8 cellular contexts compared by ENCODE assay signal in the genomic region with DNA sequence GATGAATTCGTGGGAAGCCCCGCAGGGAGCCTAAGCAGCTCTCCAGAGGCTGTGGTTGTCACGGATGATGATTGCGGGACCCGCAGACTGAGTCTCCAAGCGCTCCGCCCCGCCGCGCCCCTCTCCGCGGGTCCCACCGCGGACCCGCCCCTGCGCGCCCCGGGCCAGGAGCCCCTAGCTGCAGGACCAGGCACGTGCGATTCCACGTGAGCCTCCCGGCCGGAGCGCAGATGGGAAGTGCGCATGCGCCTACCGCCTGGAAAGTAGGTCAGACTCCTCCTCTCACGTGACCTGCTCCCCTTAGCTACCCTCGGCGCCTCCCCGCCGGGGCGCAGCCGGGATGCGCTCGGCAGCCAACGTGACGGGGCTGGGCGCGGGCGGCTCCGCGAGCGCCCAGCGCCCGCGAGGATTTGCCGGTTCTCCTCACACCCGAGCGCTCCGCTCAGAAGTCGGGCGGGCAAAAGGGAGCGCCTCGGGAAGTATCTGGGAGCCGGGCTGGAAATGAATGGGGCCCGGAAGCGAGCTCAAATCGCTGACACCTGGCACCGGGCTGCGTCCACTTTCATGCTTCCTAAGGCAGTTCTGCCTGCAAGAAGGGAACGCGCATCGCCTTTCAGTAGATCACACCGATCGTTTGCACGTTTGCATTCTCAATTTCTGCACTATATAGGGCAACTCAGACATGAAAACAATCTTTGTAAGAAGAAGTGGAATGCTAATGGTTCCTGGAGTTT. TPM values are rescaled to one million over a fixed set of nuclear protein-coding genes. Genes with fewer than 3 reads are reported as not detected.
A peak's percentile ranks its signal among the peaks of the same experiment; 100 is the strongest.
DNase-seq lines count a peak whose midpoint lies in the region; ATAC-seq and TF ChIP-seq lines count a peak whose summit lies in the region.

No MANE protein-coding gene starts in this region.

- DNase-seq in AG10803 (ENCODE audit: low read depth), result peak; percentile 84
- peak; percentile 89 for DNase-seq in NCI-H345 treated with DMSO at 0.1 percent for 48 hours (lab: John Stamatoyannopoulos, UW; ENCODE audit: unreplicated experiment)
- peak; percentile 85 for DNase-seq in activated CD4-positive, alpha-beta T cell treated with anti-CD3 and anti-CD28 coated beads, Interleukin-2, amount 10 ng/mL, durations not matched to agents 7 days and 5 days
- peak; percentile 86 for DNase-seq in cortex of kidney (lab: John Stamatoyannopoulos, UW)
- DNase-seq in left kidney (ENCODE audit: low read depth, low spot score), result peak; percentile 98
- DNase-seq in stimulated activated CD4-positive, alpha-beta T cell treated with anti-CD3 and anti-CD28 coated beads, Interleukin-1b, Interleukin-23, amount 100 ng/mL, for 48 hours, result peak; percentile 89

- POLR2A ChIA-PET in activated CD4-positive, alpha-beta T cell treated with anti-CD3 and anti-CD28 coated beads, Interleukin-2, amount 10 ng/mL, durations not matched to agents 7 days and 5 days (lab: Charles Lee), result interaction anchor here (0.7 kb wide), 1 partner anchor 66 kb away, joined by 3 read pairs; no protein-coding TSS in a partner anchor

- peaks cover 23% of the 10 kb centered on the region for H3K27me3 Mint-ChIP-seq in activated CD4-positive, alpha-beta T cell treated with anti-CD3 and anti-CD28 coated beads, Interleukin-2, amount 10 ng/mL, durations not matched to agents 7 days and 5 days

- H3K9me3 Mint-ChIP-seq in activated CD4-positive, alpha-beta T cell treated with anti-CD3 and anti-CD28 coated beads, Interleukin-2, amount 10 ng/mL, durations not matched to agents 7 days and 5 days, result no peaks in the 10 kb centered on the region

- CTCF ChIA-PET in activated CD4-positive, alpha-beta T cell treated with anti-CD3 and anti-CD28 coated beads, Interleukin-2, amount 10 ng/mL, durations not matched to agents 7 days and 5 days (lab: Charles Lee), result interaction anchor here (0.6 to 1.6 kb wide), 5 partner anchors 8 to 1322 kb away, joined by 3 read pairs; no protein-coding TSS in a partner anchor

- ATAC-seq in GM19043 (IDR thresholded peaks at IDR 0.05; ENCODE audit: low read depth, unreplicated experiment), result peak; percentile 82
- peak; percentile 93 for ATAC-seq in HG03342 (IDR thresholded peaks at IDR 0.05; ENCODE audit: unreplicated experiment)

- peaks cover 18% of the 10 kb centered on the region for H3K4me1 Mint-ChIP-seq in activated CD4-positive, alpha-beta T cell treated with anti-CD3 and anti-CD28 coated beads, Interleukin-2, amount 10 ng/mL, durations not matched to agents 7 days and 5 days

- no peak for TF ChIP-seq CTCF in AG10803 (conservative IDR thresholded peaks at IDR 0.05; ENCODE audit: low read length)

- peak overlapping the region; percentile 66 for H3K4me3 ChIP-seq in AG10803 (ENCODE audit: low read length)

- no peaks in the 10 kb centered on the region for H3K36me3 Mint-ChIP-seq in activated CD4-positive, alpha-beta T cell treated with anti-CD3 and anti-CD28 coated beads, Interleukin-2, amount 10 ng/mL, durations not matched to agents 7 days and 5 days (ENCODE audit: low read depth)

- H3K4me3 Mint-ChIP-seq in activated CD4-positive, alpha-beta T cell treated with anti-CD3 and anti-CD28 coated beads, Interleukin-2, amount 10 ng/mL, durations not matched to agents 7 days and 5 days, result peak overlapping the region; percentile 77

- peak overlapping the region; percentile 69 for H3K27ac Mint-ChIP-seq in activated CD4-positive, alpha-beta T cell treated with anti-CD3 and anti-CD28 coated beads, Interleukin-2, amount 10 ng/mL, durations not matched to agents 7 days and 5 days

RNA-seq across cellular contexts. Expression of a gene that starts 26.4 kb away (rescaled TPM):
- total RNA-seq in activated CD4-positive, alpha-beta T cell treated with anti-CD3 and anti-CD28 coated beads, Interleukin-2, amount 10 ng/mL, durations not matched to agents 7 days and 5 days, result under 1 TPM; 0.30 to 0.65 TPM

Comparison
In these comparisons a context has a peak if more than half of its experiments do, and no peak if none do; other contexts are left out.
1. Peak in every context shown above with its lines: DNase-seq, ATAC-seq and H3K4me3 ChIP-seq.